Comparison of ENCODE assay signal across 23 cellular contexts in the genomic region with DNA sequence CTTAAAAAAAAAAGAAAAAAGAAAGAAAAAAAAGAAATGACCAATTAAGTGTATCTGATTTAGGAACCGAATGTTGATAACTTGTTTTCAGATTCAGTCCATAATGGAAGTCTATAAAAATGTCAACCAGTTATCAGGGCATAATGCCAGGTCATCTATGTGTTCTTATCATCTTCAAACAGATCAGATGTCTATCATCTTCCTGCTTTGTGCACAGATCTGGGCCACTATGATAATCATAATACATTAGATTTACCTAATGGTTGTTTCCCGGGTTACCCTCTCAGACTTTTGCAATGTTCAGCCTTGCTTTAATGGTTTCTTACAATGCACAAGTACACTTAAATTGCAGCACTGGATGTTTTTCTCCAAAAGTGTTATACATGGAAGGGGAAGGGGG.
"Had no signal": no experiment of that assay in that cellular context is flagged by ENCODE, and none has a peak within 500 bp of the region (broad histone marks: within the 10 kb centered on the region; RNA-seq: fewer than 3 reads in every experiment).

No MANE protein-coding gene starts in this region.

- H3K9me3 ChIP-seq: breast epithelium had no signal

- H3K27ac ChIP-seq: breast epithelium, SK-N-MC had no signal

- DNase-seq: activated CD4-positive, alpha-beta T cell treated with anti-CD3 and anti-CD28 coated beads for 4 hours; activated CD8-positive, alpha-beta memory T cell treated with anti-CD3 and anti-CD28 coated beads, Interleukin-2, amount 50 U/mL, for 4 hours; activated CD8-positive, alpha-beta T cell treated with anti-CD3 and anti-CD28 coated beads for 36 hours; activated effector memory CD4-positive, alpha-beta T cell treated with Interleukin-2 at 50 U/mL for 16 hours; activated naive CD4-positive, alpha-beta T cell; activated T-cell treated with anti-CD3 and anti-CD28 coated beads, Interleukin-2, amount 50 U/mL, for 1 hour; aorta; caudate nucleus; Karpas-422; NCI-H1105 treated with DMSO at 0.1 percent for 48 hours; NCI-H1436 treated with DMSO at 0.1 percent for 48 hours; NCI-H1930; NCI-H2171; NCI-H510A treated with DMSO at 0.1 percent for 48 hours; NCI-H69; RPMI8226; T-cell; T-helper 2 cell; T1000 had no signal

- H3K36me3 ChIP-seq: breast epithelium had no signal

- H3K4me1 ChIP-seq: breast epithelium had no signal

- FAIRE-seq: K562, TTC549 had no signal

- H3K4me3 ChIP-seq: breast epithelium, K562, SK-N-MC had no signal

- H3K27me3 ChIP-seq: breast epithelium had no signal
